Comparison of ENCODE assay signal across 1 cellular context in genomic region chr1:1557688-1558087, GRCh38. TPM values are rescaled to one million over a fixed set of nuclear protein-coding genes. Genes with fewer than 3 reads are reported as not detected.
"Had no signal": no experiment of that assay in that cellular context is flagged by ENCODE, and none has a peak within 500 bp of the region (broad histone marks: within the 10 kb centered on the region; RNA-seq: fewer than 3 reads in every experiment).

No MANE protein-coding gene starts in this region.

RNA-seq across cellular contexts. Expression of gene TMEM240, which starts 17.3 kb away (rescaled TPM):
- polyA plus RNA-seq: naive thymus-derived CD8-positive, alpha-beta T cell had no signal
